Comparison of ENCODE assay signal across 17 cellular contexts in the genomic region with DNA sequence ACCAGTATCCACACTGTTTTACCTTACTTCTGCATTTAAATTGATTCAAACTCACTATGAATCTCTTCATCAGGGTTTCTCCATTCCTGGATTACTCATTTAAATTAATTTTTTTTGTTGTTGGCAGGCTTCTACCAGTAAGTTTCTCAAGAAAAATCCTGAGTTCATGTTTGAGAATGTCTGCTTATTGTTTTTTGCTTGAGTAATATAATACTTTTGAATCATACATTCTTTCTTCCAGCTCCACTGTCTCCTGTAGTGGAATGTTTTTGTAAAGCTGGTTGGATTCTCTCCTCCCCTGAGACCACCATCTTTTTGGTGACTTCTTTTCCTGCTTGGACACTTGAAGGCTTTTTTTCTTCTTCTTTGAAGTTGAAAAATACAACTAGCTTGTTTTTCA.
"Had no signal": no experiment of that assay in that cellular context is flagged by ENCODE, and none has a peak within 500 bp of the region (broad histone marks: within the 10 kb centered on the region; RNA-seq: fewer than 3 reads in every experiment).

No MANE protein-coding gene starts in this region.

- H3K36me3 ChIP-seq: neutrophil had no signal

- H3K9me3 ChIP-seq: neutrophil had no signal

- H3K4me3 ChIP-seq: hepatocyte had no signal

- H3K4me2 ChIP-seq: hepatocyte had no signal

- H3K9me3 Mint-ChIP-seq: activated CD4-positive, alpha-beta memory T cell treated with anti-CD3 and anti-CD28 coated beads, Interleukin-2, amount 10 ng/mL, durations not matched to agents 7 days and 5 days; natural killer cell; WTC11 had no signal

- ATAC-seq: left ventricle myocardium superior, natural killer cell, WTC11 had no signal

- H2AFZ ChIP-seq: hepatocyte had no signal

- DNase-seq: activated CD4-positive, alpha-beta memory T cell treated with anti-CD3 and anti-CD28 coated beads, Interleukin-2, amount 10 ng/mL, durations not matched to agents 7 days and 5 days; activated CD4-positive, alpha-beta T cell treated with anti-CD3 and anti-CD28 coated beads for 4 hours; activated effector memory CD4-positive, alpha-beta T cell treated with anti-CD3 and anti-CD28 coated beads, Interleukin-2, amount 50 U/mL, for 16 hours; activated T-cell treated with anti-CD3 and anti-CD28 coated beads, Interleukin-2, amount 50 U/mL, for 48 hours; aorta; cortex of kidney; effector CD8-positive, alpha-beta T cell; left ventricle myocardium superior; mesenchymal stem cell; natural killer cell; stimulated activated CD4-positive, alpha-beta T cell treated with anti-CD3 and anti-CD28 coated beads, Interleukin-12 subunit alpha, Interleukin-12 subunit beta, amount 100 ng/mL, for 4 hours; stimulated activated CD4-positive, alpha-beta T cell treated with anti-CD3 and anti-CD28 coated beads, Interleukin-2, amount 100 ng/mL, for 24 hours; SW 1271 had no signal

- H3K27me3 ChIP-seq: hepatocyte, neutrophil had no signal

- H3K27me3 Mint-ChIP-seq: activated CD4-positive, alpha-beta memory T cell treated with anti-CD3 and anti-CD28 coated beads, Interleukin-2, amount 10 ng/mL, durations not matched to agents 7 days and 5 days; activated naive CD8-positive, alpha-beta T cell had no signal

- H3K27ac Mint-ChIP-seq: activated CD4-positive, alpha-beta memory T cell treated with anti-CD3 and anti-CD28 coated beads, Interleukin-2, amount 10 ng/mL, durations not matched to agents 7 days and 5 days; activated naive CD8-positive, alpha-beta T cell; natural killer cell; WTC11 had no signal

- H3K36me3 Mint-ChIP-seq: activated naive CD8-positive, alpha-beta T cell; natural killer cell had no signal

- H3K79me2 ChIP-seq: hepatocyte had no signal

- H3K4me3 Mint-ChIP-seq: activated CD4-positive, alpha-beta memory T cell treated with anti-CD3 and anti-CD28 coated beads, Interleukin-2, amount 10 ng/mL, durations not matched to agents 7 days and 5 days; activated naive CD8-positive, alpha-beta T cell; natural killer cell; WTC11 had no signal

- H3K27ac ChIP-seq: hepatocyte, neutrophil had no signal
